21 cellular contexts compared by ENCODE assay signal in genomic region chr7:138278601-138279000, GRCh38.
DNase-seq lines count a peak whose midpoint lies in the region; ATAC-seq and TF ChIP-seq lines count a peak whose summit lies in the region.
"Had no signal": no experiment of that assay in that cellular context is flagged by ENCODE, and none has a peak within 500 bp of the region (broad histone marks: within the 10 kb centered on the region; RNA-seq: fewer than 3 reads in every experiment).

No MANE protein-coding gene starts in this region.

- peaks cover 2% of the 10 kb centered on the region for H3K9me3 Mint-ChIP-seq in chondrocyte (ENCODE audit: low read depth)
- H3K9me3 Mint-ChIP-seq: CD8-positive, alpha-beta T cell; HFFc6 had no signal

- H3K27me3 ChIP-seq in RWPE2 (ENCODE audit: insufficient read depth, poor library complexity, severe bottlenecking) (no peaks in the 10 kb centered on the region), foreskin keratinocyte (no peaks in the 10 kb centered on the region), WERI-Rb-1 (ENCODE audit: insufficient read depth, low read depth, severe bottlenecking) (no peaks in the 10 kb centered on the region)
- no peaks in the 10 kb centered on the region for H3K27me3 ChIP-seq in effector memory CD4-positive, alpha-beta T cell (replicated peaks; ENCODE audit: control insufficient read depth, insufficient read depth, low read length, poor library complexity, severe bottlenecking)
- H3K27me3 ChIP-seq: BLaER1 treated with 17β-estradiol and CSF1 and Interleukin-3, amounts not matched to agents 10 nM and 100 nM had no signal

- H3K4me3 ChIP-seq in RWPE2 (ENCODE audit: severe bottlenecking) (no peak overlapping the region), WERI-Rb-1 (ENCODE audit: low read depth, low read length) (no peak overlapping the region)
- H3K4me3 ChIP-seq in effector memory CD4-positive, alpha-beta T cell (ENCODE audit: insufficient read depth, low read depth, low read length, poor library complexity, severe bottlenecking) = no peak overlapping the region
- H3K4me3 ChIP-seq: A549; BLaER1 treated with 17β-estradiol and CSF1 and Interleukin-3, amounts not matched to agents 10 nM and 100 nM; PC-9 had no signal

- H3K36me3 Mint-ChIP-seq in chondrocyte (ENCODE audit: low read depth) = no peaks in the 10 kb centered on the region
- H3K36me3 Mint-ChIP-seq: CD8-positive, alpha-beta T cell had no signal

- H3K36me3 ChIP-seq in RWPE2 (ENCODE audit: low read depth) (no peaks in the 10 kb centered on the region), WERI-Rb-1 (no peaks in the 10 kb centered on the region)
- H3K36me3 ChIP-seq in effector memory CD4-positive, alpha-beta T cell (ENCODE audit: control insufficient read depth, insufficient read depth, low read length) = no peaks in the 10 kb centered on the region
- H3K36me3 ChIP-seq: BLaER1 treated with 17β-estradiol and CSF1 and Interleukin-3, amounts not matched to agents 10 nM and 100 nM had no signal

- peak overlapping the region; percentile 27 for H3K27ac Mint-ChIP-seq in chondrocyte (ENCODE audit: unreplicated experiment)
- H3K27ac Mint-ChIP-seq: CD8-positive, alpha-beta T cell; HFFc6 had no signal

- ATAC-seq in RWPE2 (ENCODE audit: low read depth) (peak; percentile 46; the same call in 1 of the 3 replicates), foreskin keratinocyte (no peak)
- ATAC-seq: A549; CD8-positive, alpha-beta T cell; Right ventricle myocardium inferior had no signal

- H3K9me3 ChIP-seq in RWPE2 (ENCODE audit: severe bottlenecking) = peaks cover 2% of the 10 kb centered on the region
- no peaks in the 10 kb centered on the region for H3K9me3 ChIP-seq in effector memory CD4-positive, alpha-beta T cell (ENCODE audit: control insufficient read depth, low read length)
- no peaks in the 10 kb centered on the region for H3K9me3 ChIP-seq in WERI-Rb-1 (ENCODE audit: severe bottlenecking)
- H3K9me3 ChIP-seq: A549; BLaER1 treated with 17β-estradiol and CSF1 and Interleukin-3, amounts not matched to agents 10 nM and 100 nM had no signal

- peaks cover 44% of the 10 kb centered on the region for H3K4me1 Mint-ChIP-seq in chondrocyte (ENCODE audit: low read depth)

- no peaks in the 10 kb centered on the region for H3K4me1 ChIP-seq in RWPE2 (ENCODE audit: insufficient read depth, poor library complexity, severe bottlenecking)
- no peaks in the 10 kb centered on the region for H3K4me1 ChIP-seq in foreskin keratinocyte
- no peaks in the 10 kb centered on the region for H3K4me1 ChIP-seq in effector memory CD4-positive, alpha-beta T cell (ENCODE audit: control insufficient read depth, insufficient read depth, low read length, poor library complexity, severe bottlenecking)
- H3K4me1 ChIP-seq: A549; BLaER1 treated with 17β-estradiol and CSF1 and Interleukin-3, amounts not matched to agents 10 nM and 100 nM had no signal

- peak; percentile 52 for DNase-seq in A172 (ENCODE audit: low spot score)
- DNase-seq in HT1080 (ENCODE audit: low read depth) = peak; percentile 20
- DNase-seq in RWPE2 (ENCODE audit: low spot score) = no peak
- no peak for DNase-seq in chondrocyte (ENCODE audit: low spot score)
- DNase-seq in foreskin keratinocyte = no peak
- no peak for DNase-seq in islet precursor cell
- no peak for DNase-seq in effector memory CD4-positive, alpha-beta T cell
- no peak for DNase-seq in WERI-Rb-1
- DNase-seq: Calu3; CD8-positive, alpha-beta T cell; H7; HFFc6; NCI-H1436; NCI-H1930; NCI-H345; NCI-H524 treated with DMSO at 0.1 percent for 48 hours had no signal

- H3K4me3 Mint-ChIP-seq in chondrocyte (ENCODE audit: unreplicated experiment) = no peak overlapping the region
- H3K4me3 Mint-ChIP-seq: CD8-positive, alpha-beta T cell; HFFc6 had no signal

- TF ChIP-seq CTCF in RWPE2 (IDR thresholded peaks at IDR 0.05; ENCODE audit: poor library complexity, severe bottlenecking) (no peak), chondrocyte (IDR thresholded peaks at IDR 0.05) (no peak), foreskin keratinocyte (conservative IDR thresholded peaks at IDR 0.05) (no peak), WERI-Rb-1 (IDR thresholded peaks at IDR 0.05; ENCODE audit: low read depth, low read length) (no peak)

- no peaks in the 10 kb centered on the region for H3K27me3 Mint-ChIP-seq in chondrocyte (ENCODE audit: low read depth)

- no peak overlapping the region for H3K27ac ChIP-seq in RWPE2 (ENCODE audit: poor library complexity, severe bottlenecking)
- H3K27ac ChIP-seq in foreskin keratinocyte = no peak overlapping the region
- no peak overlapping the region for H3K27ac ChIP-seq in effector memory CD4-positive, alpha-beta T cell (ENCODE audit: insufficient read depth, low read length, poor library complexity, severe bottlenecking)
- no peak overlapping the region for H3K27ac ChIP-seq in WERI-Rb-1
- H3K27ac ChIP-seq: A549; BLaER1 treated with 17β-estradiol and CSF1 and Interleukin-3, amounts not matched to agents 10 nM and 100 nM; KMS-11; PC-9 had no signal

Comparison
In these comparisons a context has a peak if more than half of its experiments do, and no peak if none do; other contexts are left out.
1. DNase-seq: peak in A172 (single experiment) and HT1080 (single experiment); none in RWPE2 (single experiment), chondrocyte (single experiment), foreskin keratinocyte (0 of 2), islet precursor cell (single experiment), effector memory CD4-positive, alpha-beta T cell (0 of 3) and WERI-Rb-1 (single experiment).